In the genomic region with DNA sequence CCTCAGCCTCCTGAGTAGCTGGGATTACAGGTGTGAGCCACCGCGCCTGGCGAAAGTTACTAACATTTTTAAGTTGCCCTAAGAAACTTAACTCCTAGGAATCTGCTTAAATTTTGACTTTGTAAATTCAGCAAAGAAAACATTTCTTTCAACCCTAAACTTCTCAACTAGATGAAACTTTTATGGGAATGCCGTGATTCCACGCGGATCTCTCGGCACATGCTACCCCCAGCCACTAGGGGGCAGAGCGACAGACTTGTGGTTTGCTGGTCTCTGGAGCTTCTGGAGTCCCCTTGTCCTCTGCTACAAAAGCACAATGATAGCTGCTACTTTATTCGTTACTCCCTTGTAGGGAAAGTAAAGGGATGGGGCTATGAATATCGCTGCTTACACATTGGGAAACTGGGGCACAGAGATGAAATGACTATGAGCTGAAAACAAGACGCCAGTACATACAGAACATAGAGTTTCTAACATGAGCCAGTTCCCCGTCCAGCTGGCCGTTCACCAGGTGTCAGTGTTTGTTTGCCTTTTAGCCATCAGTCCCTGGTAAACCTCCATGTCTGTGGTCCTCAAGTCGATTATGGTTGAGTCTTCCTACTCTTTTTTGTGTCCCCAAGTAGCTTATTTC, we compare ENCODE assay signal across 10 cellular contexts.
A peak's percentile ranks its signal among the peaks of the same experiment; 100 is the strongest.
DNase-seq lines count a peak whose midpoint lies in the region; ATAC-seq, FAIRE-seq and TF ChIP-seq lines count a peak whose summit lies in the region.
"Had no signal": no experiment of that assay in that cellular context is flagged by ENCODE, and none has a peak within 500 bp of the region (broad histone marks: within the 10 kb centered on the region; RNA-seq: fewer than 3 reads in every experiment).

No MANE protein-coding gene starts in this region.

- H4K20me1 ChIP-seq in DND-41 (ENCODE audit: insufficient read depth, low read length) = no peaks in the 10 kb centered on the region
- no peaks in the 10 kb centered on the region for H4K20me1 ChIP-seq in GM12878 (ENCODE audit: control insufficient read depth, insufficient read depth)

- H3K27me3 ChIP-seq in DND-41 (ENCODE audit: insufficient read depth, low read length, poor library complexity) (no peaks in the 10 kb centered on the region), GM12878 (replicated peaks in 1 of 2; ENCODE audit: control insufficient read depth in 2 of 2, insufficient read depth in 2 of 2, low read length in 1 of 2) (no peaks in the 10 kb centered on the region)

- SMC1A ChIA-PET in GM12878 (lab: Charles Lee; ENCODE audit: uncharacterized antibody, unreplicated experiment) = interaction anchor here (1.7 kb wide), 1 partner anchor 9 kb away, joined by 3 read pairs; no protein-coding TSS in a partner anchor

- TF ChIP-seq RAD21 in GM12878 (IDR thresholded peaks at IDR 0.05; ENCODE audit: insufficient read depth, low read depth, low read length) = no peak

- POLR2A ChIA-PET in GM12878 (lab: Charles Lee) = interaction anchor here (0.7 kb wide), 1 partner anchor 301 kb away, joined by 5 read pairs; no protein-coding TSS in a partner anchor

- H3K9me3 Mint-ChIP-seq in mesothelial cell of epicardium = no peaks in the 10 kb centered on the region

- H3K4me3 ChIP-seq in DND-41 (ENCODE audit: low read depth in 1 of 2, low read length in 2 of 2) = no peak overlapping the region
- no peak overlapping the region for H3K4me3 ChIP-seq in GM12878

- no peak for DNase-seq in DND-41
- peak; percentile 36 for DNase-seq in HuH-7 (ENCODE audit: low spot score)
- no peak for DNase-seq in GM12878 (ENCODE audit: low read depth, low spot score)
- DNase-seq in mesothelial cell of epicardium (ENCODE audit: low spot score in 2 of 2, unreplicated experiment in 2 of 2) = no peak
- no peak for DNase-seq in middle frontal gyrus (ENCODE audit: extremely low spot score, low spot score)
- no peak for DNase-seq in midbrain (lab: John Stamatoyannopoulos, UW)
- DNase-seq: activated CD4-positive, alpha-beta T cell treated with anti-CD3 and anti-CD28 coated beads for 1 hour; central memory CD4-positive, alpha-beta T cell had no signal

- intact Hi-C loops in GM12878 (cut with micrococcal nuclease; ENCODE audit: unreplicated experiment) = no loop called here

- no peak overlapping the region for H2AFZ ChIP-seq in DND-41 (ENCODE audit: low read depth, low read length)
- H2AFZ ChIP-seq in GM12878 (ENCODE audit: control insufficient read depth, low read depth, low read length) = no peak overlapping the region

- in situ Hi-C loops in GM12878 (cut with MboI) = no loop called here

- 60% methylated on average over 14 of the region's 14 CpGs for WGBS in GM12878 (ENCODE audit: insufficient coverage, insufficient replicate concordance, low lambda C conversion rate, missing lambda C conversion rate)

- no peak overlapping the region for H3K9ac ChIP-seq in DND-41 (ENCODE audit: low read depth, low read length)
- H3K9ac ChIP-seq in GM12878 (ENCODE audit: control insufficient read depth, insufficient read depth, low read length) = no peak overlapping the region

- no peak for ATAC-seq in DND-41 (ENCODE audit: insufficient read depth, low read depth)
- ATAC-seq in GM12878 = no peak
- ATAC-seq in esophagus mucosa = no peak
- no peak for ATAC-seq in HG02840 (IDR thresholded peaks at IDR 0.05; ENCODE audit: low FRiP score, unreplicated experiment)

- no TSS peak for BruUV-seq in GM12878 (replicated peaks; lab: Mats Ljungman, UMichigan)

- H3K27me3 Mint-ChIP-seq in mesothelial cell of epicardium (ENCODE audit: low read depth) = no peaks in the 10 kb centered on the region

- H3K27ac ChIP-seq in DND-41 (ENCODE audit: low read length) (no peak overlapping the region), GM12878 (ENCODE audit: control insufficient read depth, insufficient read depth) (no peak overlapping the region)

- TF ChIP-seq EP300 in GM12878 (IDR thresholded peaks at IDR 0.05; ENCODE audit: borderline replicate concordance in 1 of 2, control insufficient read depth in 1 of 2, low read depth in 2 of 2, low read length in 2 of 2) = no peak

- H3K27ac Mint-ChIP-seq in mesothelial cell of epicardium = no peak overlapping the region

- H3K79me2 ChIP-seq in DND-41 (ENCODE audit: insufficient read depth, low read length) = no peaks in the 10 kb centered on the region
- H3K79me2 ChIP-seq in GM12878 (ENCODE audit: control insufficient read depth, insufficient read depth, low read length) = no peaks in the 10 kb centered on the region

- TF ChIP-seq POLR2A in GM12878 (IDR thresholded peaks at IDR 0.05; ENCODE audit: low read depth, low read length) = no peak

- no peaks in the 10 kb centered on the region for H3K9me3 ChIP-seq in DND-41 (ENCODE audit: insufficient read depth, low read length, severe bottlenecking)
- no peaks in the 10 kb centered on the region for H3K9me3 ChIP-seq in GM12878 (replicated peaks; ENCODE audit: control insufficient read depth, insufficient read depth, low read length)

- CTCF ChIA-PET in GM12878 (lab: Yijun Ruan, JAX) = interaction anchor here (0.7 to 1.0 kb wide), 5 partner anchors 8 to 1424 kb away, joined by 3 read pairs; no protein-coding TSS in a partner anchor

- RAD21 ChIA-PET in GM12878 (lab: Charles Lee; ENCODE audit: unreplicated experiment) = no interaction called here

- H3K36me3 ChIP-seq in DND-41 (ENCODE audit: insufficient read depth, low read length) (no peaks in the 10 kb centered on the region), GM12878 (ENCODE audit: control insufficient read depth in 2 of 2, insufficient read depth in 2 of 2, low read length in 1 of 2) (no peaks in the 10 kb centered on the region)

- TF ChIP-seq CTCF in DND-41 (IDR thresholded peaks at IDR 0.05; ENCODE audit: borderline replicate concordance, extremely low read depth, low read length, poor library complexity, severe bottlenecking) = peak; percentile 58
- peak; percentile 10 to 49 (median 33); a peak in 5 of 6 replicates for TF ChIP-seq CTCF in GM12878 (IDR thresholded peaks at IDR 0.05 in 2 of 3, conservative IDR thresholded peaks at IDR 0.05 in 1 of 3; ENCODE audit: control insufficient read depth in 2 of 3, extremely low read depth in 1 of 3, insufficient read depth in 1 of 3, low read depth in 3 of 3, low read length in 3 of 3)
- peak; percentile 69 for TF ChIP-seq CTCF in mesothelial cell of epicardium (IDR thresholded peaks at IDR 0.05; ENCODE audit: unreplicated experiment)

- peaks cover 22% of the 10 kb centered on the region for H3K36me3 Mint-ChIP-seq in mesothelial cell of epicardium

- no peak for FAIRE-seq in GM12878 (lab: Jason Lieb, UNC)

- H3K4me1 Mint-ChIP-seq in mesothelial cell of epicardium = peaks cover 70% of the 10 kb centered on the region

- H3K4me1 ChIP-seq in DND-41 (ENCODE audit: insufficient read depth, low read length) (no peaks in the 10 kb centered on the region), GM12878 (ENCODE audit: control insufficient read depth, insufficient read depth, low read length) (no peaks in the 10 kb centered on the region)

- H3K4me2 ChIP-seq in DND-41 (ENCODE audit: insufficient read depth, low read length) = no peak overlapping the region
- no peak overlapping the region for H3K4me2 ChIP-seq in GM12878 (ENCODE audit: control insufficient read depth, insufficient read depth)

- H3K4me3 Mint-ChIP-seq in mesothelial cell of epicardium = no peak overlapping the region

TF ChIP-seq in GM12878, 131 proteins besides CTCF, POLR2A, EP300 and RAD21:
- TF ChIP-seq POLR2AphosphoS5 (IDR thresholded peaks at IDR 0.05; ENCODE audit: low read length) (no peak), NFYA (IDR thresholded peaks at IDR 0.05; ENCODE audit: borderline replicate concordance, low read depth, low read length) (no peak), BACH1 (IDR thresholded peaks at IDR 0.05; ENCODE audit: borderline replicate concordance) (no peak), RUNX3 (IDR thresholded peaks at IDR 0.05; ENCODE audit: low read length) (peak; percentile 48)
